In the genomic region with DNA sequence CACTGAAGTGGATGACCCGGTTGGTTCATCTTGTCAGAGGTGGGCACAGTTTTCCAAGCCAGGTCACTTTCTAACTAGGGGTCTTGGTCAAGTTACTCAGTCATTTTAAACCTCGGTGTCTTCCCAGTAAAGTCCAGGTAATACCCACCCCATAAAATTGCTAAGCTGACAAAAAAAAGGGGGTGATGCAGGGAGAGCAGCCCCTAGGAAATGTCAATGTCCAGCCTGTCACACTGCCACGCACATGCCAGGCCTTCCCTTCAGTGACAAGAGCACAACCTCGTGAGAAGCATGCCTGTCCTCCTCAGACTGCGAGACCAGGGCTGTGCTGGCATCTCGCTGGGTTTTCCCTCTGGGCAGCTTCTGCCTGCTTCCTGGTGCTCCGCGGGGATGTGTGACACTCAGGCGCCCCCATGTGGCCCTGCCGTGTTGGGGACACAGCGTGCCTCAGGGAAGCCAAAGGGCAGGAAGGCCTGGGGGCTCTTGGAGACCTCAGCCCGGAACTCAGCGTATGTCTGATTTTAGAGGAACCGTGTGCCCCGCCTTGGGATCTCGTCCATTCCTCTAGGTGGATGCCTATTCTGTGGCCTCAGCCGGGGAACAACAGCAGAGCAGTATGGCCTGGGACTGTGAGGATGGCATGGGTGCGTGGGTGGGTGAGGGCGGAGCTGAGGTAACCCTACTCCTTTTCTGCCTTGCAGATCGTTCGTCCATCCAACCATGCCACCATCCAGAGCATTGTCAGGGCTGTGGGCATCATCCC, we compare ENCODE assay signal across 8 cellular contexts. TPM values are rescaled to one million over a fixed set of nuclear protein-coding genes. Genes with fewer than 3 reads are reported as not detected.
DNase-seq lines count a peak whose midpoint lies in the region; ATAC-seq and TF ChIP-seq lines count a peak whose summit lies in the region.

No MANE protein-coding gene starts in this region.

- H3K4me1 ChIP-seq in upper lobe of left lung: no peaks in the 10 kb centered on the region

- TF ChIP-seq CTCF in BJ (IDR thresholded peaks at IDR 0.05; ENCODE audit: insufficient read depth, low read depth, low read length) (peak; percentile 96), upper lobe of left lung (IDR thresholded peaks at IDR 0.05) (peak; percentile 59 to 91 (median 84))

- CTCF ChIA-PET in BJ (lab: Yijun Ruan, JAX): interaction anchor here (0.7 to 9.7 kb wide), 35 partner anchors 9 to 318 kb away, joined by 3 to 215 read pairs (median 5); partner anchors contain the start of gene GDF10

- H3K36me3 ChIP-seq in BJ (ENCODE audit: control insufficient read depth, insufficient read depth, low read length) (no peaks in the 10 kb centered on the region), KOPT-K1 (ENCODE audit: insufficient read depth, low read length) (no peaks in the 10 kb centered on the region), upper lobe of left lung (no peaks in the 10 kb centered on the region)

- H3K27ac ChIP-seq in KOPT-K1 (ENCODE audit: low read depth, low read length, poor library complexity, severe bottlenecking) (peak overlapping the region; percentile 96), upper lobe of left lung (no peak overlapping the region)

- ATAC-seq in GM19043 (IDR thresholded peaks at IDR 0.05; ENCODE audit: low read depth, unreplicated experiment) (peak; percentile 85), upper lobe of left lung (ENCODE audit: low FRiP score in 2 of 2) (peak; percentile 82 to 92)

- H3K27me3 ChIP-seq in BJ (ENCODE audit: control insufficient read depth, insufficient read depth, low read length) (peaks cover 1% of the 10 kb centered on the region; the same call in 1 of the 2 replicates), upper lobe of left lung (no peaks in the 10 kb centered on the region)

- POLR2A ChIA-PET in BJ (lab: Charles Lee): no interaction called here

- intact Hi-C loops in head of caudate nucleus (cut with DNase I) (loop anchor here (2.0 to 5.0 kb wide), 2 partner anchors 265 to 287 kb away; no protein-coding TSS in a partner anchor), posterior cingulate gyrus (cut with DNase I) (loop anchor here (1.0 kb wide), 1 partner anchor 288 kb away; no protein-coding TSS in a partner anchor)

- DNase-seq in BJ (ENCODE audit: low read depth): peak; percentile 1
- DNase-seq in SKM-1 (lab: John Stamatoyannopoulos, UW; ENCODE audit: unreplicated experiment): peak; percentile 45
- peak; percentile 89 for DNase-seq in activated naive CD4-positive, alpha-beta T cell treated with anti-CD3 and anti-CD28 coated beads, Interleukin-2, amount 50 U/mL, for 16 hours
- peak; percentile 79 to 94 (median 89) for DNase-seq in head of caudate nucleus
- DNase-seq in posterior cingulate gyrus: peak; percentile 70 to 98 (median 89)
- peak; percentile 86 to 92 for DNase-seq in upper lobe of left lung

- TF ChIP-seq POLR2A in upper lobe of left lung (IDR thresholded peaks at IDR 0.05): no peak

- WGBS in upper lobe of left lung, 2 donors: 22 to 31% methylated on average over 3 to 21 of the region's 21 CpGs

- H3K4me3 ChIP-seq in BJ (ENCODE audit: low read depth, low read length) (no peak overlapping the region), upper lobe of left lung (no peak overlapping the region)

- TF ChIP-seq EP300 in upper lobe of left lung (IDR thresholded peaks at IDR 0.05): no peak

- H3K9me3 ChIP-seq in KOPT-K1 (ENCODE audit: insufficient read depth, low read length, poor library complexity, severe bottlenecking): no peaks in the 10 kb centered on the region
- no peaks in the 10 kb centered on the region for H3K9me3 ChIP-seq in upper lobe of left lung

RNA-seq across cellular contexts. Expression of gene GDF2, which starts 10.2 kb away (rescaled TPM):
- not detected in 2 replicates for polyA plus RNA-seq in BJ (2011; rRNA removed)
- polyA minus RNA-seq in BJ (2011; rRNA and poly(A)+ RNA removed): not detected in 2 replicates
- not detected for total RNA-seq in upper lobe of left lung

RNA-seq across cellular contexts. Expression of gene GDF10, which starts 12.1 kb away (rescaled TPM):
- polyA plus RNA-seq in BJ (2011; rRNA removed): not detected in 2 replicates
- polyA minus RNA-seq in BJ (2011; rRNA and poly(A)+ RNA removed): not detected in 2 replicates
- total RNA-seq in upper lobe of left lung: 10 to 100 TPM in 2 of 6 donors, 1 to 10 TPM in 4; 1.8 to 23.4 (median 7.8) TPM

RNA-seq across cellular contexts. Expression of gene RBP3, which starts 36.1 kb away (rescaled TPM):
- polyA plus RNA-seq in BJ (2011; rRNA removed): not detected in 2 replicates
- 0.05 TPM in 1 of 2 replicates, not detected in the other for polyA minus RNA-seq in BJ (2011; rRNA and poly(A)+ RNA removed)
- not detected for total RNA-seq in upper lobe of left lung

Comparison
In these comparisons a context has a peak if more than half of its experiments do, and no peak if none do; other contexts are left out.
1. DNase-seq: peak in every context shown above with its lines; median percentile 89 in activated naive CD4-positive, alpha-beta T cell treated with anti-CD3 and anti-CD28 coated beads, Interleukin-2, amount 50 U/mL, for 16 hours; 89 in head of caudate nucleus; 89 in posterior cingulate gyrus; 89 in upper lobe of left lung; 45 in SKM-1; 1 in BJ.